In the genomic region with DNA sequence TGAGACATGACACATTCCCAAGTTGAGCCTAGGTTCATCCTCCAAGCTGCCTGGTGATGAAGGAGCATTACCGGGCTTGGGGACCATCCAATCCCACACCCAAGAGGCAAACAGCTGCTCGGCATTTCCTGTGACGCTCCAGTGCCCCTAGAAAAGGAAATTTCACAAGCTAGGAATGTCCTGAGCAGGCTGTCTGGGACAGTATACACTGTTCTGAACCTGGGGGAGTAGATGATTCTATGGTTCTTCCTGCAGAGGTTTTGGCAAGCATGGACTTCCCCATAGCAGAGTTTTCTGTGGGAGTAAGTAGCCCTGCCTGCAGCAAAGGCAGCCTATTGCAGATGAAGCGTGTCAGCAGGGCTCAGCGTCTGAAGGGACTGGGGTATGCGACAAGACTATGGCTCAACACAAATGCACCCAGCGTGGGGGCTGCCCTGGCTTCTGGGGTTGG, we compare ENCODE assay signal across 9 cellular contexts. TPM values are rescaled to one million over a fixed set of nuclear protein-coding genes. Genes with fewer than 3 reads are reported as not detected.
DNase-seq lines count a peak whose midpoint lies in the region; ATAC-seq and TF ChIP-seq lines count a peak whose summit lies in the region.
"Had no signal": no experiment of that assay in that cellular context is flagged by ENCODE, and none has a peak within 500 bp of the region (broad histone marks: within the 10 kb centered on the region; RNA-seq: fewer than 3 reads in every experiment).

No MANE protein-coding gene starts in this region.

- no peak overlapping the region for H3K4me3 ChIP-seq in RWPE2 (ENCODE audit: severe bottlenecking)

- no peaks in the 10 kb centered on the region for H3K27me3 ChIP-seq in RWPE2 (ENCODE audit: insufficient read depth, poor library complexity, severe bottlenecking)

- no peak for TF ChIP-seq CTCF in RWPE2 (IDR thresholded peaks at IDR 0.05; ENCODE audit: poor library complexity, severe bottlenecking)

- peak; percentile 5; the same call in 1 of the 3 replicates for ATAC-seq in RWPE2 (ENCODE audit: low read depth)
- no peak for ATAC-seq in GM18870 (IDR thresholded peaks at IDR 0.05; ENCODE audit: unreplicated experiment)

- H3K9me3 ChIP-seq in RWPE2 (ENCODE audit: severe bottlenecking) = no peaks in the 10 kb centered on the region

- H3K27ac ChIP-seq in RWPE2 (ENCODE audit: poor library complexity, severe bottlenecking) = peak overlapping the region; percentile 14

- H3K4me1 ChIP-seq in RWPE2 (ENCODE audit: insufficient read depth, poor library complexity, severe bottlenecking) = peaks cover 30% of the 10 kb centered on the region

- H3K36me3 ChIP-seq in RWPE2 (ENCODE audit: low read depth) = no peaks in the 10 kb centered on the region

- DNase-seq in DMS79 (lab: John Stamatoyannopoulos, UW) (peak; percentile 85), RWPE2 (ENCODE audit: low spot score) (no peak), fibroblast of gingiva (ENCODE audit: low read depth) (peak; percentile 89), non-pigmented ciliary epithelial cell (ENCODE audit: low read depth) (peak; percentile 94), inferior parietal cortex (ENCODE audit: extremely low spot score) (no peak), ureter (ENCODE audit: low spot score) (no peak)
- no peak for DNase-seq in stimulated activated CD4-positive, alpha-beta T cell treated with anti-CD3 and anti-CD28 coated beads, Interleukin-4, amount 100 ng/mL, for 24 hours
- DNase-seq: SHP77 had no signal

RNA-seq across cellular contexts. Expression of gene SRSF5, which starts 47.4 kb away (rescaled TPM):
- total RNA-seq in ureter = 377 TPM

Comparison
In these comparisons a context has a peak if more than half of its experiments do, and no peak if none do; other contexts are left out.
1. DNase-seq: peak in DMS79 (single experiment), fibroblast of gingiva (single experiment) and non-pigmented ciliary epithelial cell (single experiment); none in RWPE2 (single experiment), stimulated activated CD4-positive, alpha-beta T cell treated with anti-CD3 and anti-CD28 coated beads, Interleukin-4, amount 100 ng/mL, for 24 hours (single experiment), inferior parietal cortex (single experiment) and ureter (single experiment).